ENCODE assay signal across 1 cellular context in the genomic region with DNA sequence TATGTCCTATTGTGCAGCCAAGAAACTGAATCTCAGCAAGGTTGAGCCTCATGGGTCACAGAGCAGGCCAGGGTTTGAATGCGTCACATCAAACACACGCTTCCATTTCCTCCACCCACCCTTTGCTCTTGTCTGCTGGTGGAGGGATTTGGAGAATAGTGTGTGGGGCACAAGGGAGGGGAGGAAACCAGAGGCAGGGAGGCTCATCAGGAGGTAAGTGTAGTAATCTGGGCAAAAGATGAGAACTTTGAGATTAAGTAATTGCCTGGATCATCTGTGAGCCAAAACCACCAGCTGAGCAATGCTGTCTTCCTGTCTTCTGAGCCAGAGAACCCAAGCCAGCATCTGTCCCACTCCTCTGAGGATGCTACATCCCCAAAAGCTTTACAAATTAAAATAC.
TF ChIP-seq lines count a peak whose summit lies in the region.

No MANE protein-coding gene starts in this region.

TF ChIP-seq in liver, 16 proteins besides CTCF, POLR2A, EP300 and RAD21 (continued from another document):
- TF ChIP-seq YY1 (IDR thresholded peaks at IDR 0.05) (no peak), HNF4A (conservative IDR thresholded peaks at IDR 0.05) (peak; percentile 9 to 41)
